10 cellular contexts compared by ENCODE assay signal in the genomic region with DNA sequence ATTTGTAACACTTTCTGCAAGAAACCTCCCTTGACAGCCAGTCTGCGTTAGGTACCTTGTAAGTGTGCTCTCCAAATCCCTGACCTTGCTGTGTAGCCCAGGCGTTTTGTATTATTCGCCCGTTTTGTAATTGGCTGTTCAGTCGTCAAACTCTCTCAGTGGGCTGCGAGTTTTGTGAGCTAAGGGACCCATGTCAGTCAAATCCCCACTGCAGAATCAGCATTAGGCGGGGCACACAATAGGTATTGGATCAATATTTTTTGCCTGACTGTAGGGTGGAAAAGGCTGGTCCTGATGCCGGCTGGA. TPM values are rescaled to one million over a fixed set of nuclear protein-coding genes. Genes with fewer than 3 reads are reported as not detected.
A peak's percentile ranks its signal among the peaks of the same experiment; 100 is the strongest.
DNase-seq lines count a peak whose midpoint lies in the region; ATAC-seq, FAIRE-seq and TF ChIP-seq lines count a peak whose summit lies in the region.
"Had no signal": no experiment of that assay in that cellular context is flagged by ENCODE, and none has a peak within 500 bp of the region (broad histone marks: within the 10 kb centered on the region; RNA-seq: fewer than 3 reads in every experiment).

No MANE protein-coding gene starts in this region.

- peak overlapping the region; percentile 85 for H2AFZ ChIP-seq in ACC112 (ENCODE audit: low read length, unreplicated experiment)
- peak overlapping the region; percentile 100 for H2AFZ ChIP-seq in mammary epithelial cell (ENCODE audit: low read depth, low read length)

- no peak for DNase-seq in mammary epithelial cell
- no peak for DNase-seq in KG1 (lab: John Stamatoyannopoulos, UW)
- DNase-seq in NK-92 (lab: John Stamatoyannopoulos, UW; ENCODE audit: unreplicated experiment) = no peak
- no peak for DNase-seq in RCC 7860 (ENCODE audit: low spot score)

- in situ Hi-C loops in mammary epithelial cell (cut with MboI; ENCODE audit: low sequenced_read_pairs in 2 of 2) = no loop called here

- dilution Hi-C loops in mammary epithelial cell (cut with HindIII; ENCODE audit: low sequenced_read_pairs) = loop anchor here (5.0 kb wide), 1 partner anchor 69 kb away; no protein-coding TSS in a partner anchor

- WGBS in mammary epithelial cell (ENCODE audit: low coverage, missing lambda C conversion rate) = 33% methylated on average over 8 of the region's 8 CpGs

- H3K27me3 ChIP-seq in ACC112 (ENCODE audit: insufficient read depth, low read length) (no peaks in the 10 kb centered on the region), mammary epithelial cell (ENCODE audit: insufficient read depth, low read length) (no peaks in the 10 kb centered on the region), muscle layer of colon (ENCODE audit: control insufficient read depth in 1 of 2, insufficient read depth in 2 of 2, low read length in 2 of 2) (no peaks in the 10 kb centered on the region)

- H3K9me3 ChIP-seq in mammary epithelial cell (replicated peaks; ENCODE audit: insufficient read depth, low read length) = no peaks in the 10 kb centered on the region
- H3K9me3 ChIP-seq in muscle layer of colon (ENCODE audit: low read length) = no peaks in the 10 kb centered on the region

- H3K4me1 ChIP-seq in ACC112 (ENCODE audit: control insufficient read depth, insufficient read depth, low read length, unreplicated experiment) (peaks cover 14% of the 10 kb centered on the region), mammary epithelial cell (ENCODE audit: insufficient read depth, low read length) (peaks cover 16% of the 10 kb centered on the region), muscle layer of colon (ENCODE audit: insufficient read depth, low read length) (peaks cover 13% of the 10 kb centered on the region)

- CTCF ChIA-PET in mammary epithelial cell (lab: Charles Lee; ENCODE audit: low non-redundant PET) = no interaction called here

- no peaks in the 10 kb centered on the region for H4K20me1 ChIP-seq in mammary epithelial cell (ENCODE audit: insufficient read depth, low read length)

- intact Hi-C loops in mammary epithelial cell (cut with micrococcal nuclease) = loop anchor here (2.0 kb wide), 1 partner anchor 34 kb away; no protein-coding TSS in a partner anchor

- no TSS peak for BruUV-seq in mammary epithelial cell (replicated peaks; lab: Mats Ljungman, UMichigan)

- H3K9ac ChIP-seq in mammary epithelial cell (ENCODE audit: insufficient read depth, low read length) (no peak overlapping the region), muscle layer of colon (ENCODE audit: low read length) (peak overlapping the region; percentile 58)

- TF ChIP-seq CTCF in mammary epithelial cell (conservative IDR thresholded peaks at IDR 0.05 in 1 of 2, IDR thresholded peaks at IDR 0.05 in 1 of 2; ENCODE audit: extremely low read depth in 1 of 2, insufficient read depth in 1 of 2, low read depth in 1 of 2, low read length in 2 of 2) = no peak

- H3K27ac ChIP-seq in ACC112 (ENCODE audit: low read depth, low read length) (no peak overlapping the region), mammary epithelial cell (ENCODE audit: insufficient read depth, low read depth, low read length) (no peak overlapping the region), muscle layer of colon (ENCODE audit: low read depth, low read length) (peak overlapping the region; percentile 91)

- H3K4me2 ChIP-seq in mammary epithelial cell (ENCODE audit: insufficient read depth, low read depth, low read length) = peak overlapping the region; percentile 96

- H3K4me3 ChIP-seq in ACC112 (ENCODE audit: low read depth, low read length) = peak overlapping the region; percentile 93
- H3K4me3 ChIP-seq in mammary epithelial cell (replicated peaks in 1 of 3; ENCODE audit: insufficient read depth in 1 of 3, low read depth in 2 of 3, low read length in 3 of 3) = peak overlapping the region; percentile 30 to 96 (median 84)
- H3K4me3 ChIP-seq in muscle layer of colon (ENCODE audit: low read depth in 1 of 2, low read length in 2 of 2) = peak overlapping the region; percentile 73 to 80

- H3K36me3 ChIP-seq in ACC112 (ENCODE audit: insufficient read depth, low read length) = peaks cover 2% of the 10 kb centered on the region; the same call in 1 of the 2 replicates
- H3K36me3 ChIP-seq in mammary epithelial cell (ENCODE audit: insufficient read depth, low read length) = no peaks in the 10 kb centered on the region
- H3K36me3 ChIP-seq in muscle layer of colon (ENCODE audit: insufficient read depth, low read length) = no peaks in the 10 kb centered on the region

- ATAC-seq in HG03039 (IDR thresholded peaks at IDR 0.05; ENCODE audit: unreplicated experiment) = peak; percentile 2
- ATAC-seq in HG03432 (IDR thresholded peaks at IDR 0.05; ENCODE audit: unreplicated experiment) = no peak

- FAIRE-seq in RCC 7860 (lab: Jason Lieb, UNC) = no peak

- H3K79me2 ChIP-seq in ACC112 (ENCODE audit: control insufficient read depth, insufficient read depth, low read length, unreplicated experiment) = peaks cover 5% of the 10 kb centered on the region
- H3K79me2 ChIP-seq in mammary epithelial cell (ENCODE audit: insufficient read depth, low read length) = no peaks in the 10 kb centered on the region

RNA-seq across cellular contexts. Expression of a gene that starts 0.7 kb away (rescaled TPM):
- 10 to 100 TPM in 1 of 2 donors, 1 to 10 TPM in 1; 6.7 to 12.9 TPM for total RNA-seq in mammary epithelial cell
- 3.3 TPM for polyA plus RNA-seq in mammary epithelial cell
- polyA minus RNA-seq in mammary epithelial cell = 6.6 TPM

RNA-seq across cellular contexts. Expression of a gene that starts 23.9 kb away (rescaled TPM):
- total RNA-seq in mammary epithelial cell = not detected
- not detected for polyA plus RNA-seq in mammary epithelial cell
- polyA minus RNA-seq in mammary epithelial cell = not detected
- total RNA-seq: mononuclear cell had no signal

RNA-seq across cellular contexts. Expression of a gene that starts 32.1 kb away (rescaled TPM):
- total RNA-seq in mammary epithelial cell = not detected
- not detected for polyA plus RNA-seq in mammary epithelial cell
- polyA minus RNA-seq in mammary epithelial cell = not detected
- total RNA-seq: mononuclear cell, RPMI7951 had no signal

RNA-seq across cellular contexts. Expression of a gene that starts 34.8 kb away (rescaled TPM):
- 1 to 10 TPM; 3.2 to 5.4 TPM for total RNA-seq in mammary epithelial cell
- 4.1 TPM for polyA plus RNA-seq in mammary epithelial cell
- not detected for polyA minus RNA-seq in mammary epithelial cell

RNA-seq across cellular contexts. Expression of a gene that starts 43.8 kb away (rescaled TPM):
- total RNA-seq in mammary epithelial cell = under 1 TPM; 0.38 to 0.67 TPM
- polyA plus RNA-seq in mammary epithelial cell = 0.03 TPM
- not detected for polyA minus RNA-seq in mammary epithelial cell
